9 cellular contexts compared by ENCODE assay signal in genomic region chr20:14336667-14337066, GRCh38. TPM values are rescaled to one million over a fixed set of nuclear protein-coding genes. Genes with fewer than 3 reads are reported as not detected.
A peak's percentile ranks its signal among the peaks of the same experiment; 100 is the strongest.
DNase-seq lines count a peak whose midpoint lies in the region; ATAC-seq and TF ChIP-seq lines count a peak whose summit lies in the region.
"Had no signal": no experiment of that assay in that cellular context is flagged by ENCODE, and none has a peak within 500 bp of the region (broad histone marks: within the 10 kb centered on the region; RNA-seq: fewer than 3 reads in every experiment).

No MANE protein-coding gene starts in this region.

- ATAC-seq in HG03460 (IDR thresholded peaks at IDR 0.05; ENCODE audit: unreplicated experiment), result no peak

- peaks cover 35% of the 10 kb centered on the region for H3K4me1 Mint-ChIP-seq in neural crest cell

- H3K27ac ChIP-seq in epithelial cell of prostate, result peak overlapping the region; percentile 64

- TF ChIP-seq CTCF in neural crest cell (conservative IDR thresholded peaks at IDR 0.05), result no peak

- DNase-seq in Ammon's horn (ENCODE audit: low spot score) (peak; percentile 36), NCI-H2227 (lab: John Stamatoyannopoulos, UW; ENCODE audit: unreplicated experiment) (peak; percentile 25), epithelial cell of prostate (ENCODE audit: low read depth, low spot score) (no peak), neural crest cell (ENCODE audit: low read depth, low spot score) (no peak), GDM1 (lab: John Stamatoyannopoulos, UW) (no peak), NCI-H774 (lab: John Stamatoyannopoulos, UW) (no peak)
- no peak for DNase-seq in NK-92 treated with Interleukin-12 subunit alpha and Interleukin-12 subunit beta, amount 100 ng/mL, for 24 hours (lab: John Stamatoyannopoulos, UW)

- H3K27ac Mint-ChIP-seq in neural crest cell (ENCODE audit: unreplicated experiment), result peak overlapping the region; percentile 59

- no peaks in the 10 kb centered on the region for H3K36me3 Mint-ChIP-seq in neural crest cell (ENCODE audit: low read depth)

- H3K9me3 Mint-ChIP-seq in neural crest cell, result no peaks in the 10 kb centered on the region

- no peaks in the 10 kb centered on the region for H3K27me3 Mint-ChIP-seq in neural crest cell (ENCODE audit: low read depth)

- H3K4me3 Mint-ChIP-seq in neural crest cell, result peak overlapping the region; percentile 96

RNA-seq across cellular contexts. Expression of gene FLRT3, which starts 0.7 kb away (rescaled TPM):
- 35.2 and 36.3 TPM in 2 replicates for total RNA-seq in neural crest cell
- total RNA-seq: OCI-LY7 had no signal

Comparison
In these comparisons a context has a peak if more than half of its experiments do, and no peak if none do; other contexts are left out.
1. DNase-seq: peak in Ammon's horn (single experiment) and NCI-H2227 (single experiment); none in epithelial cell of prostate (single experiment), neural crest cell (single experiment), GDM1 (single experiment), NK-92 treated with Interleukin-12 subunit alpha and Interleukin-12 subunit beta, amount 100 ng/mL, for 24 hours (single experiment) and NCI-H774 (single experiment).